Comparison of ENCODE assay signal across 1 cellular context in genomic region chr1:21439721-21440629, GRCh38.
TF ChIP-seq lines count a peak whose summit lies in the region.

NBPF3 (plus strand) TSS chr1:21440137; CDS start chr1:21445087, 4,950 bp downstream.

TF ChIP-seq in HepG2, 621 proteins besides CTCF, POLR2A, EP300 and RAD21 (continued from another document and continues in another):
- TF ChIP-seq ZNF564 (CRISPR knock-in tag; IDR thresholded peaks at IDR 0.05) (peak; percentile 60; the same call in 1 of the 2 replicates), ZNF713 (CRISPR knock-in tag; IDR thresholded peaks at IDR 0.05) (no peak), ZNF318 (CRISPR knock-in tag; IDR thresholded peaks at IDR 0.05) (no peak), ZNF646 (CRISPR knock-in tag; IDR thresholded peaks at IDR 0.05) (no peak), TGIF2 (CRISPR knock-in tag; IDR thresholded peaks at IDR 0.05) (no peak), ETV5 (CRISPR knock-in tag; IDR thresholded peaks at IDR 0.05; ENCODE audit: borderline replicate concordance) (no peak), ZNF501 (CRISPR knock-in tag; IDR thresholded peaks at IDR 0.05) (0 out of 2 replicates have a peak, but pooled peaks have one; percentile 23), MIER3 (CRISPR knock-in tag; IDR thresholded peaks at IDR 0.05; ENCODE audit: borderline replicate concordance) (no peak), ZNF879 (CRISPR knock-in tag; IDR thresholded peaks at IDR 0.05) (no peak), ZNF570 (CRISPR knock-in tag; IDR thresholded peaks at IDR 0.05; ENCODE audit: borderline replicate concordance) (no peak), ZNF333 (CRISPR knock-in tag; IDR thresholded peaks at IDR 0.05; ENCODE audit: borderline replicate concordance) (no peak), GATAD1 (CRISPR knock-in tag; IDR thresholded peaks at IDR 0.05) (peak; percentile 50; the same call in 1 of the 2 replicates), POLR2AphosphoS5 (IDR thresholded peaks at IDR 0.05; ENCODE audit: low read depth, low read length) (peak; percentile 80), ZFYVE20 (CRISPR knock-in tag; IDR thresholded peaks at IDR 0.05; ENCODE audit: borderline replicate concordance, low read depth) (no peak), UBTF (CRISPR knock-in tag; IDR thresholded peaks at IDR 0.05) (peak; percentile 48; the same call in 1 of the 2 replicates), ZMAT3 (CRISPR knock-in tag; conservative IDR thresholded peaks at IDR 0.05) (peak; percentile 79), ZNF609 (CRISPR knock-in tag; IDR thresholded peaks at IDR 0.05; ENCODE audit: borderline replicate concordance) (peak; percentile 32; the same call in 1 of the 2 replicates), DRAP1 (CRISPR knock-in tag; IDR thresholded peaks at IDR 0.05) (peak; percentile 77), LBX2 (CRISPR knock-in tag; IDR thresholded peaks at IDR 0.05; ENCODE audit: borderline replicate concordance) (no peak), ZNF782 (CRISPR knock-in tag; IDR thresholded peaks at IDR 0.05; ENCODE audit: borderline replicate concordance) (peak; percentile 56; the same call in 1 of the 2 replicates), ATF7-NPFF (CRISPR knock-in tag; IDR thresholded peaks at IDR 0.05; ENCODE audit: low read depth) (0 out of 2 replicates have a peak, but pooled peaks have one; percentile 33), RFX1 (IDR thresholded peaks at IDR 0.05) (no peak), IRF1 (CRISPR knock-in tag; IDR thresholded peaks at IDR 0.05; ENCODE audit: low read depth) (no peak), NFATC3 (CRISPR knock-in tag; IDR thresholded peaks at IDR 0.05) (no peak), ZUFSP (CRISPR knock-in tag; IDR thresholded peaks at IDR 0.05; ENCODE audit: borderline replicate concordance) (no peak), SKI (IDR thresholded peaks at IDR 0.05; ENCODE audit: partially characterized antibody) (peak; percentile 45), ZNF788 (CRISPR knock-in tag; IDR thresholded peaks at IDR 0.05; ENCODE audit: borderline replicate concordance) (peak; percentile 60; the same call in 1 of the 2 replicates), SPEN (CRISPR knock-in tag; IDR thresholded peaks at IDR 0.05; ENCODE audit: low read depth) (peak; percentile 71), MATR3 (CRISPR knock-in tag; IDR thresholded peaks at IDR 0.05) (no peak)
